Comparison of ENCODE assay signal across 15 cellular contexts in the genomic region with DNA sequence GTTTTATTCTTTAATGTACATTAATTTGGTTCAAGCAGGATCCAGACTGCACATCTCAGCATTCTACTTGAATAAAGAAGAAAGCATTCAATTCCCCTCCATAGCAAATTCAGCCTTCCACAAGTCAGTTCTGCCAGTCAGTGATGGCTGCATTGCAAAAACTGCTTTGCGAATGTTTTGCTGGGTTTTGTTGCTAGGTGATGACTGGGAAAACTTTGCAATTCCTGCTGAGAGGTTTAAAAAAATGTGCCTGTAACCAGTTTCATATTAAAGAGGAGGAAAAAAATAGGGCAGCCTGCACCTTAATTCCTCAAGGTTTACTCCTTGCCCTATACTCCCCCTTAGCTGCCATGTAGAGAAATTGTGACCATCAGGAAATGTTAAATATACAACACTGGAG.
DNase-seq lines count a peak whose midpoint lies in the region; FAIRE-seq and TF ChIP-seq lines count a peak whose summit lies in the region.
"Had no signal": no experiment of that assay in that cellular context is flagged by ENCODE, and none has a peak within 500 bp of the region (broad histone marks: within the 10 kb centered on the region; RNA-seq: fewer than 3 reads in every experiment).

No MANE protein-coding gene starts in this region.

- in situ Hi-C loops in ACHN (cut with HindIII; ENCODE audit: low pct_ligation_motif_present, low pct_unique_long_range_greater_than_20kb, low sequenced_read_pairs) (no loop called here), HAP-1 (cut with MboI; ENCODE audit: low sequenced_read_pairs) (no loop called here)

- H3K4me3 ChIP-seq in Loucy (ENCODE audit: low read length, poor library complexity, severe bottlenecking) (no peak overlapping the region), bronchial epithelial cell (ENCODE audit: low read depth, low read length) (no peak overlapping the region), mesodermal cell (ENCODE audit: extremely low read depth, insufficient read depth, low read length, poor library complexity, severe bottlenecking) (no peak overlapping the region), HAP-1 (no peak overlapping the region), MG63 (no peak overlapping the region)

- no peaks in the 10 kb centered on the region for H3F3A ChIP-seq in Loucy (ENCODE audit: low read depth)

- peak overlapping the region; percentile 94 for H3K27ac ChIP-seq in mesodermal cell (ENCODE audit: low read depth, low read length, severe bottlenecking)

- H3K9me2 ChIP-seq in Loucy (replicated peaks; ENCODE audit: low read depth, low read length) = no peaks in the 10 kb centered on the region

- H3K4me1 ChIP-seq in Loucy (ENCODE audit: insufficient read depth, low read length, poor library complexity, severe bottlenecking) = peaks cover 9% of the 10 kb centered on the region
- no peaks in the 10 kb centered on the region for H3K4me1 ChIP-seq in mesodermal cell (ENCODE audit: control insufficient read depth, insufficient read depth, low read length, poor library complexity, severe bottlenecking)
- H3K4me1 ChIP-seq in HAP-1 = no peaks in the 10 kb centered on the region

- H3K27me3 ChIP-seq in Loucy (ENCODE audit: insufficient read depth, low read length, poor library complexity, severe bottlenecking) = no peaks in the 10 kb centered on the region
- H3K27me3 ChIP-seq in bronchial epithelial cell (ENCODE audit: control insufficient read depth, insufficient read depth, low read length) = no peaks in the 10 kb centered on the region
- H3K27me3 ChIP-seq in HAP-1 (ENCODE audit: low read depth) = peaks cover 20% of the 10 kb centered on the region
- H3K27me3 ChIP-seq in MG63 = no peaks in the 10 kb centered on the region

- H3K4me2 ChIP-seq in Loucy (ENCODE audit: low read depth, low read length, poor library complexity, severe bottlenecking) = no peak overlapping the region

- no peaks in the 10 kb centered on the region for H3K79me2 ChIP-seq in Loucy (ENCODE audit: insufficient read depth, low read length)

- TF ChIP-seq CTCF in Loucy (conservative IDR thresholded peaks at IDR 0.05; ENCODE audit: low read length) (peak; percentile 53), bronchial epithelial cell (IDR thresholded peaks at IDR 0.05; ENCODE audit: insufficient read depth, low read length, severe bottlenecking) (no peak)

- 38% methylated on average over 1 of the region's 1 CpG; no CpG with 5 or more reads in 1 of the 2 experiments for WGBS in mesodermal cell (ENCODE audit: insufficient coverage in 2 of 2), 2 experiments

- peak; percentile 12 for DNase-seq in ACHN
- peak; percentile 3 for DNase-seq in bronchial epithelial cell (ENCODE audit: low read depth)
- DNase-seq in cerebellar nuclear complex (lab: John Stamatoyannopoulos, UW) = no peak
- DNase-seq in HAP-1 (ENCODE audit: low spot score in 2 of 2) = no peak
- no peak for DNase-seq in RCC 7860 (ENCODE audit: low spot score)
- no peak for DNase-seq in MG63
- DNase-seq: activated CD4-positive, alpha-beta T cell treated with anti-CD3 and anti-CD28 coated beads, Interleukin-2, amount 50 U/mL, for 48 hours; activated naive CD4-positive, alpha-beta T cell treated with anti-CD3 and anti-CD28 coated beads for 36 hours; AML-193; left colon; NCI-H1694 treated with DMSO at 0.1 percent for 48 hours; stimulated activated CD4-positive, alpha-beta T cell treated with anti-CD3 and anti-CD28 coated beads, Interleukin-1b, Interleukin-23, amount 100 ng/mL, for 48 hours had no signal

- FAIRE-seq in bronchial epithelial cell (lab: Jason Lieb, UNC) = no peak
- no peak for FAIRE-seq in RCC 7860 (lab: Jason Lieb, UNC)
- FAIRE-seq: HepG2 had no signal

- no peaks in the 10 kb centered on the region for H4K20me1 ChIP-seq in Loucy (ENCODE audit: insufficient read depth, low read length, poor library complexity, severe bottlenecking)

- H3K9me3 ChIP-seq in Loucy (ENCODE audit: insufficient read depth, low read depth, low read length) = no peaks in the 10 kb centered on the region
- H3K9me3 ChIP-seq in mesodermal cell (ENCODE audit: control insufficient read depth, low read length) = no peaks in the 10 kb centered on the region
- no peaks in the 10 kb centered on the region for H3K9me3 ChIP-seq in HAP-1
- no peaks in the 10 kb centered on the region for H3K9me3 ChIP-seq in MG63

- H3K36me3 ChIP-seq in Loucy (ENCODE audit: insufficient read depth, low read length) = no peaks in the 10 kb centered on the region
- H3K36me3 ChIP-seq in bronchial epithelial cell (ENCODE audit: control insufficient read depth, insufficient read depth, low read length) = no peaks in the 10 kb centered on the region
- no peaks in the 10 kb centered on the region for H3K36me3 ChIP-seq in mesodermal cell (ENCODE audit: control insufficient read depth, insufficient read depth, low read length)
- H3K36me3 ChIP-seq in HAP-1 (replicated peaks) = no peaks in the 10 kb centered on the region
- no peaks in the 10 kb centered on the region for H3K36me3 ChIP-seq in MG63

- H2AFZ ChIP-seq in Loucy (ENCODE audit: low read length) = no peak overlapping the region

- no peak overlapping the region for H3K9ac ChIP-seq in Loucy (ENCODE audit: low read depth, low read length, poor library complexity, severe bottlenecking)

Comparison
In these comparisons a context has a peak if more than half of its experiments do, and no peak if none do; other contexts are left out.
1. DNase-seq: peak in ACHN (single experiment) and bronchial epithelial cell (single experiment); none in cerebellar nuclear complex (0 of 2), HAP-1 (0 of 2), RCC 7860 (single experiment) and MG63 (single experiment).